ENCODE assay signal across 1 cellular context in genomic region chr2:67600472-67600871, GRCh38.
TF ChIP-seq lines count a peak whose summit lies in the region.

No MANE protein-coding gene starts in this region.

TF ChIP-seq in H1, 55 proteins besides CTCF, POLR2A, EP300 and RAD21:
- TF ChIP-seq KDM5A (IDR thresholded peaks at IDR 0.05; ENCODE audit: low read length) (no peak), EZH2 (IDR thresholded peaks at IDR 0.05; ENCODE audit: low read depth, low read length, severe bottlenecking) (no peak), SRF (IDR thresholded peaks at IDR 0.05; ENCODE audit: low read depth, low read length) (no peak)
TF ChIP-seq in H1: peak in this region for 0.
